Comparison of ENCODE assay signal across 19 cellular contexts in the genomic region with DNA sequence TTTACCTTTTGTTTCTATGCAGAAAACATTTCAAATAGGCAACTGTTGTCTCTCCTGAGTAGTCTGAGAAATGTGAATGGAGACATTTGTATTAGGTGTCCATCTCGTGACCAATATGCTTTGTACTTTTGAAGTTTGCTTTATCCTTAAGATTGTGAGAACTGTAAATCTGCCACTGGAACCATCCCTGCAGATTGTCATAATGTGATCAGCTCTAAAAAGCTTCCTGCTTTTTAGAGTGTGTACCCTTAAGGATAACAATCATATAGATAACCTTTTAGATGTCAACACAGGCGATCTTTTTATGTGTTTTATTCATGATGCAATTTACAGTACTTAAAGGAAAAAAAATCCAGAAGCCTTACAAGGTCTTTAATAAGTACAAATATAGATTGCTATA.
"Had no signal": no experiment of that assay in that cellular context is flagged by ENCODE, and none has a peak within 500 bp of the region (broad histone marks: within the 10 kb centered on the region; RNA-seq: fewer than 3 reads in every experiment).

No MANE protein-coding gene starts in this region.

- ATAC-seq: body of pancreas, gastrocnemius medialis, left ventricle myocardium superior, psoas muscle, upper lobe of right lung had no signal

- H3K27me3 Mint-ChIP-seq: central memory CD8-positive, alpha-beta T cell had no signal

- H3K4me3 Mint-ChIP-seq: central memory CD8-positive, alpha-beta T cell; nephron progenitor cell had no signal

- H3K9me3 Mint-ChIP-seq: central memory CD8-positive, alpha-beta T cell; nephron progenitor cell had no signal

- DNase-seq: activated naive CD4-positive, alpha-beta T cell treated with Interleukin-2 at 50 U/mL for 16 hours; activated T-cell treated with anti-CD3 and anti-CD28 coated beads, Interleukin-2, amount 50 U/mL, for 48 hours; adrenal gland; body of pancreas; cortex of kidney; effector CD8-positive, alpha-beta T cell; gastrocnemius medialis; kidney; left ventricle myocardium superior; mesenchymal stem cell; nephron progenitor cell; psoas muscle; right lobe of liver; spleen; stimulated activated naive CD8-positive, alpha-beta T cell treated with anti-CD3 and anti-CD28 coated beads, Interleukin-15, Interleukin-2, amounts not matched to agents 100 U/mL and 50 U/mL, for 24 hours; T1000; testis; upper lobe of right lung had no signal
